In genomic region chrX:2627272-2627867, GRCh38 we compare ENCODE assay signal across 8 cellular contexts.
DNase-seq lines count a peak whose midpoint lies in the region; ATAC-seq, FAIRE-seq and TF ChIP-seq lines count a peak whose summit lies in the region.

No MANE protein-coding gene starts in this region.

- no peaks in the 10 kb centered on the region for H3K9me3 ChIP-seq in ovary

- no peaks in the 10 kb centered on the region for H3K4me1 ChIP-seq in ovary (ENCODE audit: insufficient read depth)

- WGBS in ovary, 3 donors = 44 to 51% (median 50%) methylated on average over 3 of the region's 3 CpGs

- FAIRE-seq in H54 (lab: Jason Lieb, UNC) = no peak

- H3K27me3 ChIP-seq in ovary = no peaks in the 10 kb centered on the region

- DNase-seq in GM13977 (ENCODE audit: low spot score) (peak; percentile 41), SW480 (ENCODE audit: low spot score) (peak; percentile 47), epithelial cell of esophagus (ENCODE audit: low read depth) (peak; percentile 52), ovary (peak in 2 of 5 donors; percentile 35 to 38), H54 (ENCODE audit: insufficient read length, low spot score) (no peak), putamen (ENCODE audit: low spot score) (no peak), medulla oblongata (ENCODE audit: extremely low spot score) (no peak)

- peak; percentile 61 for ATAC-seq in HG02763 (IDR thresholded peaks at IDR 0.05; ENCODE audit: unreplicated experiment)

- TF ChIP-seq EP300 in ovary (IDR thresholded peaks at IDR 0.05) = no peak

- in situ Hi-C loops in GM13977 (cut with MboI; ENCODE audit: low pct_unique_long_range_greater_than_20kb, low sequenced_read_pairs, unreplicated experiment) = loop anchor here (10.0 kb wide), 1 partner anchor 973 kb away; no protein-coding TSS in a partner anchor

- H3K4me3 ChIP-seq in epithelial cell of esophagus (ENCODE audit: low read length) (no peak overlapping the region), ovary (no peak overlapping the region)

- intact Hi-C loops in ovary (cut with DNase I) = loop anchor here in 1 of 4 donors (10.0 kb wide), 1 partner anchor 1633 kb away; no protein-coding TSS in a partner anchor

- TF ChIP-seq CTCF in GM13977 (IDR thresholded peaks at IDR 0.05; ENCODE audit: extremely low read depth, insufficient read depth, missing control alignments) (peak; percentile 70), epithelial cell of esophagus (IDR thresholded peaks at IDR 0.05; ENCODE audit: insufficient read depth, low read depth, low read length, missing control alignments) (peak; percentile 65), ovary (IDR thresholded peaks at IDR 0.05) (peak in 2 of 3 donors; percentile 13 to 21)

- no peaks in the 10 kb centered on the region for H3K36me3 ChIP-seq in ovary

- TF ChIP-seq POLR2A in ovary (IDR thresholded peaks at IDR 0.05) (no peak), H54 (IDR thresholded peaks at IDR 0.05; ENCODE audit: low read depth, low read length) (no peak)

- H3K27ac ChIP-seq in ovary = no peak overlapping the region

Comparison
In these comparisons a context has a peak if more than half of its experiments do, and no peak if none do; other contexts are left out.
1. DNase-seq: peak in GM13977 (single experiment), SW480 (single experiment) and epithelial cell of esophagus (single experiment); none in H54 (single experiment), putamen (single experiment) and medulla oblongata (single experiment).
2. CTCF ChIP-seq: peak in every context shown above with its lines; median percentile 70 in GM13977; 65 in epithelial cell of esophagus; 17 in ovary.